25 cellular contexts compared by ENCODE assay signal in genomic region chr7:99573257-99573656, GRCh38. TPM values are rescaled to one million over a fixed set of nuclear protein-coding genes. Genes with fewer than 3 reads are reported as not detected.
"Had no signal": no experiment of that assay in that cellular context is flagged by ENCODE, and none has a peak within 500 bp of the region (broad histone marks: within the 10 kb centered on the region; RNA-seq: fewer than 3 reads in every experiment).

No MANE protein-coding gene starts in this region.

- H3K27ac Mint-ChIP-seq: activated CD8-positive, alpha-beta memory T cell treated with anti-CD3 and anti-CD28 coated beads, Interleukin-2, amount 10 ng/mL, durations not matched to agents 7 days and 5 days; activated naive CD4-positive, alpha-beta T cell treated with anti-CD3 and anti-CD28 coated beads for 36 hours; activated naive CD8-positive, alpha-beta T cell treated with anti-CD3 and anti-CD28 coated beads for 36 hours; activated T-helper 17 cell treated with anti-CD3 and anti-CD28 coated beads, Interleukin-2, amount 50 U/mL, for 72 hours had no signal

- FAIRE-seq: colon had no signal

- H3K9me3 Mint-ChIP-seq: activated naive CD4-positive, alpha-beta T cell treated with anti-CD3 and anti-CD28 coated beads for 36 hours; activated naive CD8-positive, alpha-beta T cell treated with anti-CD3 and anti-CD28 coated beads for 36 hours; activated T-cell treated with anti-CD3 and anti-CD28 coated beads, Interleukin-2, amount 50 U/mL, for 4 hours; activated T-helper 17 cell treated with anti-CD3 and anti-CD28 coated beads, Interleukin-2, amount 50 U/mL, for 72 hours had no signal

- H3K27me3 Mint-ChIP-seq: activated CD8-positive, alpha-beta memory T cell treated with anti-CD3 and anti-CD28 coated beads, Interleukin-2, amount 10 ng/mL, durations not matched to agents 7 days and 5 days; activated naive CD8-positive, alpha-beta T cell treated with anti-CD3 and anti-CD28 coated beads for 36 hours; activated T-helper 17 cell treated with anti-CD3 and anti-CD28 coated beads, Interleukin-2, amount 50 U/mL, for 72 hours had no signal

- H3K4me1 Mint-ChIP-seq: activated CD8-positive, alpha-beta memory T cell treated with anti-CD3 and anti-CD28 coated beads, Interleukin-2, amount 10 ng/mL, durations not matched to agents 7 days and 5 days; activated naive CD8-positive, alpha-beta T cell treated with anti-CD3 and anti-CD28 coated beads for 36 hours; activated T-helper 17 cell treated with anti-CD3 and anti-CD28 coated beads, Interleukin-2, amount 50 U/mL, for 72 hours had no signal

- H3K4me3 Mint-ChIP-seq: activated CD8-positive, alpha-beta memory T cell treated with anti-CD3 and anti-CD28 coated beads, Interleukin-2, amount 10 ng/mL, durations not matched to agents 7 days and 5 days; activated naive CD4-positive, alpha-beta T cell treated with anti-CD3 and anti-CD28 coated beads for 36 hours; activated naive CD8-positive, alpha-beta T cell treated with anti-CD3 and anti-CD28 coated beads for 36 hours; activated T-cell treated with anti-CD3 and anti-CD28 coated beads, Interleukin-2, amount 50 U/mL, for 4 hours; activated T-helper 17 cell treated with anti-CD3 and anti-CD28 coated beads, Interleukin-2, amount 50 U/mL, for 72 hours had no signal

- H3K27me3 ChIP-seq: adrenal gland, Peyer's patch, SJSA1 had no signal

- H3K9me3 ChIP-seq: adrenal gland, Peyer's patch, SJSA1 had no signal

- ATAC-seq: activated CD4-positive, CD25-positive, alpha-beta regulatory T cell treated with anti-CD3 and anti-CD28 coated beads, Interleukin-2, amount 50 U/mL, for 24 hours; activated CD8-positive, alpha-beta memory T cell treated with anti-CD3 and anti-CD28 coated beads, Interleukin-2, amount 10 ng/mL, durations not matched to agents 7 days and 5 days; activated T-cell treated with anti-CD3 and anti-CD28 coated beads, Interleukin-2, amount 50 U/mL, for 4 hours; activated T-helper 17 cell treated with anti-CD3 and anti-CD28 coated beads, Interleukin-2, amount 50 U/mL, for 72 hours; SK-N-SH treated with all-trans-retinoic acid at 6 μM for 48 hours had no signal

- DNase-seq: activated CD4-positive, alpha-beta T cell treated with anti-CD3 and anti-CD28 coated beads for 48 hours; activated CD4-positive, alpha-beta T cell treated with anti-CD3 and anti-CD28 coated beads, Interleukin-2, amount 50 U/mL, for 48 hours; activated CD8-positive, alpha-beta memory T cell treated with anti-CD3 and anti-CD28 coated beads, Interleukin-2, amount 10 ng/mL, durations not matched to agents 7 days and 5 days; activated gamma-delta T cell; activated naive CD4-positive, alpha-beta T cell treated with anti-CD3 and anti-CD28 coated beads for 36 hours; activated naive CD8-positive, alpha-beta T cell treated with anti-CD3 and anti-CD28 coated beads for 36 hours; activated T-cell treated with anti-CD3 and anti-CD28 coated beads, Interleukin-2, amount 50 U/mL, for 4 hours; adrenal gland; anterior cingulate cortex; cerebellar nuclear complex; Karpas-422; NCI-H1105 treated with DMSO at 0.1 percent for 48 hours; NCI-H146; NCI-H187 treated with DMSO at 0.1 percent for 48 hours; NCI-H2081 treated with DMSO at 0.1 percent for 48 hours; NCI-H446; NCI-H524; Peyer's patch; SHP77; SW 1271 had no signal

- H3K4me1 ChIP-seq: adrenal gland, Peyer's patch had no signal

- H3K27ac ChIP-seq: adrenal gland, Peyer's patch, SJSA1 had no signal

- H3K4me3 ChIP-seq: adrenal gland, Peyer's patch, SJSA1 had no signal

RNA-seq across cellular contexts. Expression of gene TMEM225B, which starts 24.8 kb away (rescaled TPM):
- total RNA-seq: Peyer's patch had no signal
